In the genomic region with DNA sequence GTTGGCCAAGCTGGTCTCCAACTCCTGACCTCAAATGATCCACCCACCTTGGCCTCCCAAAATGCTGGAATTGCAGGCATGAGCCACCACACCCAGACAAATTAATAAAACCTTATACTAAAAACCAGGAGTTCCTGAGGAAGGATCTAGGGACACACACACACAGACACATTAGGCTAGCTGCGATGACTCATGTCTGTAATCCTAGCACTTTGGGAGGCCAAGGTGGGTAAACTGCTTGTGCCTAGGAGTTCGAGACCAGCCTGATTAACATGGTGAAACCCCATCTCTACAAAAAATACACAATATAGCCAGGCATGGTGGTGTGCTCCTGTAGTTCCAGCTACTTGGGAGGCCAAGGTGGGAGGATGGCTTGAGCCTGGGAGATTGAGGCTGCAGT, we compare ENCODE assay signal across 7 cellular contexts. TPM values are rescaled to one million over a fixed set of nuclear protein-coding genes. Genes with fewer than 3 reads are reported as not detected.
DNase-seq lines count a peak whose midpoint lies in the region; ATAC-seq and TF ChIP-seq lines count a peak whose summit lies in the region.
"Not testable (repeated sequence)": the region's sequence is repeated elsewhere in the genome, so short reads cannot be mapped to it uniquely, and the experiment has no call there.

No MANE protein-coding gene starts in this region.

- H3K9me3 Mint-ChIP-seq in CD4-positive, alpha-beta memory T cell; activated T-cell treated with anti-CD3 and anti-CD28 coated beads, Interleukin-2, amount 50 U/mL, for 72 hours; chondrocyte (ENCODE audit: low read depth); naive thymus-derived CD4-positive, alpha-beta T cell: not testable (repeated sequence)

- H3K36me3 ChIP-seq in CD4-positive, alpha-beta memory T cell (ENCODE audit: insufficient read depth, low read length), result peaks cover 40% of the 10 kb centered on the region
- H3K36me3 ChIP-seq in PC-9 (ENCODE audit: low read depth), result peaks cover 31% of the 10 kb centered on the region
- H3K36me3 ChIP-seq in naive thymus-derived CD4-positive, alpha-beta T cell (ENCODE audit: control insufficient read depth in 2 of 3, insufficient read depth in 3 of 3, low read length in 3 of 3), result peaks cover 5 to 48% (median 10%) of the 10 kb centered on the region in 3 experiments

- H3K36me3 Mint-ChIP-seq in CD4-positive, alpha-beta memory T cell, result peaks cover 23 to 73% of the 10 kb centered on the region in 2 donors
- peaks cover 10 to 39% of the 10 kb centered on the region in 2 donors for H3K36me3 Mint-ChIP-seq in activated T-cell treated with anti-CD3 and anti-CD28 coated beads, Interleukin-2, amount 50 U/mL, for 72 hours (ENCODE audit: insufficient read depth in 2 of 2)
- not testable (repeated sequence) for H3K36me3 Mint-ChIP-seq in chondrocyte (ENCODE audit: low read depth)
- peaks cover 0 to 26% (median 20%) of the 10 kb centered on the region in 5 donors for H3K36me3 Mint-ChIP-seq in naive thymus-derived CD4-positive, alpha-beta T cell

- H3K27ac Mint-ChIP-seq in CD4-positive, alpha-beta memory T cell, result peak overlapping the region in 5 of 7 donors; percentile 27 to 86 (median 65)
- peak overlapping the region; percentile 57 for H3K27ac Mint-ChIP-seq in activated T-cell treated with anti-CD3 and anti-CD28 coated beads, Interleukin-2, amount 50 U/mL, for 72 hours
- peak overlapping the region; percentile 88 for H3K27ac Mint-ChIP-seq in chondrocyte (ENCODE audit: unreplicated experiment)
- peak overlapping the region in 7 of 9 donors; percentile 17 to 88 (median 63) for H3K27ac Mint-ChIP-seq in naive thymus-derived CD4-positive, alpha-beta T cell

- CTCF ChIA-PET in CD4-positive, alpha-beta memory T cell (lab: Charles Lee; ENCODE audit: partially characterized antibody), result interaction anchor here (1.2 to 2.8 kb wide), 5 partner anchors 12 to 185 kb away, joined by 3 to 19 read pairs (median 13); partner anchors contain the start of gene RFWD3
- CTCF ChIA-PET in PC-9 (lab: Charles Lee), result not testable (repeated sequence)
- CTCF ChIA-PET in naive thymus-derived CD4-positive, alpha-beta T cell (lab: Charles Lee), result interaction anchor here (1.6 kb wide), 1 partner anchor 11 kb away, joined by 5 read pairs; no protein-coding TSS in a partner anchor

- H3K79me2 ChIP-seq in PC-9 (ENCODE audit: low read depth), result peaks cover 69% of the 10 kb centered on the region

- H3K27ac ChIP-seq in CD4-positive, alpha-beta memory T cell (ENCODE audit: low read depth, low read length), result not testable (repeated sequence)
- H3K27ac ChIP-seq in PC-9, result 0 out of 2 replicates have a peak overlapping the region, but pooled peaks have one; percentile 6
- H3K27ac ChIP-seq in naive thymus-derived CD4-positive, alpha-beta T cell (ENCODE audit: low read depth, low read length), result peak overlapping the region; percentile 17

- H3K4me3 ChIP-seq in CD4-positive, alpha-beta memory T cell (ENCODE audit: low read length in 2 of 2); PC-9; fibroblast of pulmonary artery (replicated peaks; ENCODE audit: low read depth, low read length); naive thymus-derived CD4-positive, alpha-beta T cell (ENCODE audit: low read length): not testable (repeated sequence)

- peaks cover 29% of the 10 kb centered on the region for H3F3A ChIP-seq in PC-9 (ENCODE audit: insufficient read depth, low read depth)

- not testable (repeated sequence) for BruUV-seq in PC-9 (replicated peaks; lab: Mats Ljungman, UMichigan)

- peak overlapping the region in 1 of 8 donors; percentile 22 for H3K4me3 Mint-ChIP-seq in CD4-positive, alpha-beta memory T cell
- H3K4me3 Mint-ChIP-seq in activated T-cell treated with anti-CD3 and anti-CD28 coated beads, Interleukin-2, amount 50 U/mL, for 72 hours; chondrocyte (ENCODE audit: unreplicated experiment): not testable (repeated sequence)
- H3K4me3 Mint-ChIP-seq in naive thymus-derived CD4-positive, alpha-beta T cell, result peak overlapping the region in 1 of 10 donors; percentile 19

- H3K27me3 ChIP-seq in CD4-positive, alpha-beta memory T cell (ENCODE audit: insufficient read depth, low read length); PC-9 (ENCODE audit: insufficient read depth, low read depth); naive thymus-derived CD4-positive, alpha-beta T cell (ENCODE audit: control insufficient read depth in 2 of 2, insufficient read depth in 2 of 2, low read length in 2 of 2): not testable (repeated sequence)

- not testable (repeated sequence) for H3K27me3 Mint-ChIP-seq in CD4-positive, alpha-beta memory T cell; activated T-cell treated with anti-CD3 and anti-CD28 coated beads, Interleukin-2, amount 50 U/mL, for 72 hours (ENCODE audit: low read depth); chondrocyte (ENCODE audit: low read depth); naive thymus-derived CD4-positive, alpha-beta T cell

- not testable (repeated sequence) for H3K4me2 ChIP-seq in PC-9

- H3K4me1 ChIP-seq in CD4-positive, alpha-beta memory T cell (ENCODE audit: insufficient read depth, low read length), result peaks cover 35% of the 10 kb centered on the region
- not testable (repeated sequence) for H3K4me1 ChIP-seq in PC-9 (replicated peaks; ENCODE audit: insufficient read depth)
- peaks cover 2 to 15% of the 10 kb centered on the region in 2 donors for H3K4me1 ChIP-seq in naive thymus-derived CD4-positive, alpha-beta T cell (ENCODE audit: control insufficient read depth in 2 of 2, insufficient read depth in 2 of 2, low read length in 2 of 2)

- peaks cover 31 to 53% (median 42%) of the 10 kb centered on the region in 4 donors for H3K4me1 Mint-ChIP-seq in CD4-positive, alpha-beta memory T cell
- peaks cover 44% of the 10 kb centered on the region for H3K4me1 Mint-ChIP-seq in activated T-cell treated with anti-CD3 and anti-CD28 coated beads, Interleukin-2, amount 50 U/mL, for 72 hours (ENCODE audit: low read depth)
- peaks cover 49% of the 10 kb centered on the region for H3K4me1 Mint-ChIP-seq in chondrocyte (ENCODE audit: low read depth)
- H3K4me1 Mint-ChIP-seq in naive thymus-derived CD4-positive, alpha-beta T cell, result peaks cover 30 to 60% (median 52%) of the 10 kb centered on the region in 7 donors

- H3K9me3 ChIP-seq in CD4-positive, alpha-beta memory T cell (ENCODE audit: control insufficient read depth in 1 of 2, low read length in 2 of 2); PC-9 (ENCODE audit: insufficient read depth, low read depth); naive thymus-derived CD4-positive, alpha-beta T cell (ENCODE audit: control insufficient read depth in 2 of 3, low read length in 3 of 3): not testable (repeated sequence)

- H3K9me2 ChIP-seq in PC-9 (ENCODE audit: insufficient read depth), result not testable (repeated sequence)

- not testable (repeated sequence) for DNase-seq in CD4-positive, alpha-beta memory T cell; PC-9; activated T-cell treated with anti-CD3 and anti-CD28 coated beads, Interleukin-2, amount 50 U/mL, for 72 hours; chondrocyte (ENCODE audit: low spot score); naive thymus-derived CD4-positive, alpha-beta T cell
- DNase-seq in HCEC 1CT (peak; percentile 35), fibroblast of pulmonary artery (ENCODE audit: low read depth) (peak; percentile 13)

- POLR2A ChIA-PET in CD4-positive, alpha-beta memory T cell (lab: Charles Lee; ENCODE audit: partially characterized antibody); PC-9 (lab: Charles Lee; ENCODE audit: unreplicated experiment): not testable (repeated sequence)
- POLR2A ChIA-PET in naive thymus-derived CD4-positive, alpha-beta T cell (lab: Charles Lee), result interaction anchor here (0.6 kb wide), 1 partner anchor 14 kb away, joined by 3 read pairs; the partner anchor contains the start of gene RFWD3

- H2AFZ ChIP-seq in PC-9, result not testable (repeated sequence)

- not testable (repeated sequence) for ATAC-seq in activated T-cell treated with anti-CD3 and anti-CD28 coated beads, Interleukin-2, amount 50 U/mL, for 72 hours (replicated peaks in 1 of 2); naive thymus-derived CD4-positive, alpha-beta T cell

- intact Hi-C loops in CD4-positive, alpha-beta memory T cell (cut with micrococcal nuclease); PC-9 (cut with micrococcal nuclease; ENCODE audit: unreplicated experiment); naive thymus-derived CD4-positive, alpha-beta T cell (cut with micrococcal nuclease): not testable (repeated sequence)

- TF ChIP-seq CTCF in PC-9 (conservative IDR thresholded peaks at IDR 0.05); chondrocyte (IDR thresholded peaks at IDR 0.05); fibroblast of pulmonary artery (IDR thresholded peaks at IDR 0.05; ENCODE audit: low read length, missing control alignments): not testable (repeated sequence)

- H4K20me1 ChIP-seq in PC-9 (ENCODE audit: insufficient read depth), result peaks cover 49% of the 10 kb centered on the region

RNA-seq across cellular contexts. Expression of gene RFWD3, which starts 13.8 kb away (rescaled TPM):
- total RNA-seq in CD4-positive, alpha-beta memory T cell, result 10 to 100 TPM; 59.2 to 64.7 TPM
- 10 to 100 TPM; 12.3 to 20.6 TPM for polyA plus RNA-seq in CD4-positive, alpha-beta memory T cell
- total RNA-seq in PC-9 (2021), result 49.5 and 58.0 TPM in 2 replicates
- 100 to 1,000 TPM; 114 TPM for total RNA-seq in activated T-cell treated with anti-CD3 and anti-CD28 coated beads, Interleukin-2, amount 50 U/mL, for 72 hours
- total RNA-seq in chondrocyte, result 22.3 to 32.2 TPM (median 23.2 TPM) in 3 replicates
- total RNA-seq in naive thymus-derived CD4-positive, alpha-beta T cell, result 10 to 100 TPM; 39.3 to 88.0 (median 56.9) TPM
- polyA plus RNA-seq in naive thymus-derived CD4-positive, alpha-beta T cell, result 10 to 100 TPM; 16.9 to 29.9 TPM

RNA-seq across cellular contexts. Expression of gene GLG1, which starts 46.0 kb away (rescaled TPM):
- 100 to 1,000 TPM; 173 to 176 TPM for total RNA-seq in CD4-positive, alpha-beta memory T cell
- polyA plus RNA-seq in CD4-positive, alpha-beta memory T cell, result 100 to 1,000 TPM; 121 to 209 TPM
- total RNA-seq in PC-9 (2021), result 117 TPM in 2 replicates
- 10 to 100 TPM; 67.4 to 72.3 TPM for total RNA-seq in activated T-cell treated with anti-CD3 and anti-CD28 coated beads, Interleukin-2, amount 50 U/mL, for 72 hours
- total RNA-seq in chondrocyte, result 241 to 277 TPM (median 276 TPM) in 3 replicates
- 100 to 1,000 TPM; 125 to 198 (median 188) TPM for total RNA-seq in naive thymus-derived CD4-positive, alpha-beta T cell
- 100 to 1,000 TPM; 181 to 285 TPM for polyA plus RNA-seq in naive thymus-derived CD4-positive, alpha-beta T cell

RNA-seq across cellular contexts. Expression of gene MLKL, which starts 47.8 kb away (rescaled TPM):
- total RNA-seq in CD4-positive, alpha-beta memory T cell, result 10 to 100 TPM; 37.5 to 40.6 TPM
- polyA plus RNA-seq in CD4-positive, alpha-beta memory T cell, result 10 to 100 TPM; 12.5 to 20.9 TPM
- total RNA-seq in PC-9 (2021) (6.8 and 11.2 TPM in 2 replicates), chondrocyte (2.7 to 3.4 TPM in 2 of 3 replicates, not detected in the other)
- 10 to 100 TPM; 16.9 to 23.2 TPM for total RNA-seq in activated T-cell treated with anti-CD3 and anti-CD28 coated beads, Interleukin-2, amount 50 U/mL, for 72 hours
- total RNA-seq in naive thymus-derived CD4-positive, alpha-beta T cell, result 10 to 100 TPM; 26.9 to 52.4 (median 38.3) TPM
- 1 to 10 TPM; 7.9 to 8.0 TPM for polyA plus RNA-seq in naive thymus-derived CD4-positive, alpha-beta T cell
